ENCODE assay signal across 16 cellular contexts in genomic region chr3:58176185-58176530, GRCh38. TPM values are rescaled to one million over a fixed set of nuclear protein-coding genes. Genes with fewer than 3 reads are reported as not detected.
DNase-seq lines count a peak whose midpoint lies in the region; ATAC-seq and TF ChIP-seq lines count a peak whose summit lies in the region.
"Had no signal": no experiment of that assay in that cellular context is flagged by ENCODE, and none has a peak within 500 bp of the region (broad histone marks: within the 10 kb centered on the region; RNA-seq: fewer than 3 reads in every experiment).

No MANE protein-coding gene starts in this region.

- H3K36me3 ChIP-seq in RWPE2 (ENCODE audit: low read depth) (peaks cover 6% of the 10 kb centered on the region), iPS-20b (ENCODE audit: insufficient read depth, low read depth, low read length) (peaks cover 7% of the 10 kb centered on the region; the same call in 1 of the 2 replicates), muscle layer of duodenum (ENCODE audit: control insufficient read depth in 1 of 2, insufficient read depth in 2 of 2, low read length in 2 of 2) (peaks cover under 1 to 3% of the 10 kb centered on the region in 2 donors), transverse colon (peaks cover 0 to 1% (median 0%) of the 10 kb centered on the region in 4 donors)

- in situ Hi-C loops in transverse colon (cut with MboI; ENCODE audit: low pct_ligation_motif_present in 1 of 4, low pct_unique_long_range_greater_than_20kb in 1 of 4, low sequenced_read_pairs in 3 of 4), result loop anchor here in 1 of 4 donors (25.0 kb wide), 1 partner anchor 236 kb away; no protein-coding TSS in a partner anchor

- H3K4me1 ChIP-seq in RWPE2 (ENCODE audit: insufficient read depth, poor library complexity, severe bottlenecking), result peaks cover 31% of the 10 kb centered on the region
- peaks cover 24% of the 10 kb centered on the region for H3K4me1 ChIP-seq in iPS-20b (ENCODE audit: insufficient read depth, low read length)
- peaks cover 14 to 33% of the 10 kb centered on the region in 2 donors for H3K4me1 ChIP-seq in muscle layer of duodenum (ENCODE audit: control insufficient read depth in 1 of 2, insufficient read depth in 2 of 2, low read length in 2 of 2)
- H3K4me1 ChIP-seq in transverse colon, result peaks cover 28 to 62% (median 47%) of the 10 kb centered on the region in 4 donors

- no peaks in the 10 kb centered on the region for H3K9me3 ChIP-seq in RWPE2 (ENCODE audit: severe bottlenecking)
- H3K9me3 ChIP-seq in iPS-20b (ENCODE audit: insufficient read depth, low read depth, low read length), result no peaks in the 10 kb centered on the region
- H3K9me3 ChIP-seq in muscle layer of duodenum (ENCODE audit: control insufficient read depth in 1 of 2, low read length in 2 of 2), result no peaks in the 10 kb centered on the region
- H3K9me3 ChIP-seq in transverse colon, result no peaks in the 10 kb centered on the region

- no peak for DNase-seq in RWPE2 (ENCODE audit: low spot score)
- DNase-seq in transverse colon, result no peak
- no peak for DNase-seq in amniotic stem cell (lab: John Stamatoyannopoulos, UW)
- DNase-seq in activated effector memory CD4-positive, alpha-beta T cell treated with Interleukin-2 at 50 U/mL for 16 hours, result no peak
- DNase-seq: activated CD4-positive, alpha-beta T cell treated with anti-CD3 and anti-CD28 coated beads for 36 hours; activated effector memory CD4-positive, alpha-beta T cell treated with anti-CD3 and anti-CD28 coated beads, Interleukin-2, amount 50 U/mL, for 16 hours; amygdala; COR-L47; NCI-H146; T1000 had no signal

- no peaks in the 10 kb centered on the region for H3K27me3 ChIP-seq in RWPE2 (ENCODE audit: insufficient read depth, poor library complexity, severe bottlenecking)
- H3K27me3 ChIP-seq in iPS-20b (ENCODE audit: insufficient read depth, low read length), result peaks cover 9% of the 10 kb centered on the region
- no peaks in the 10 kb centered on the region for H3K27me3 ChIP-seq in muscle layer of duodenum (ENCODE audit: low read depth, low read length)
- H3K27me3 ChIP-seq in transverse colon, result no peaks in the 10 kb centered on the region

- intact Hi-C loops in transverse colon (cut with DNase I; ENCODE audit: low total_unique reads), result no loop called here

- H3K4me3 ChIP-seq in RWPE2 (ENCODE audit: severe bottlenecking) (no peak overlapping the region), iPS-20b (ENCODE audit: low read length) (no peak overlapping the region), muscle layer of duodenum (ENCODE audit: low read depth in 1 of 2, low read length in 2 of 2) (no peak overlapping the region), transverse colon (no peak overlapping the region)

- TF ChIP-seq CTCF in RWPE2 (IDR thresholded peaks at IDR 0.05; ENCODE audit: poor library complexity, severe bottlenecking) (no peak), transverse colon (IDR thresholded peaks at IDR 0.05) (no peak)

- 50 to 80% methylated on average over 2 to 3 of the region's 3 CpGs for WGBS in transverse colon (ENCODE audit: low coverage in 1 of 2), 2 donors

- no peak for TF ChIP-seq POLR2A in transverse colon (IDR thresholded peaks at IDR 0.05)

- H3K27ac ChIP-seq in RWPE2 (ENCODE audit: poor library complexity, severe bottlenecking) (peak overlapping the region; percentile 67), iPS-20b (ENCODE audit: low read length) (no peak overlapping the region), muscle layer of duodenum (ENCODE audit: low read length) (peak overlapping the region; percentile 43), transverse colon (peak overlapping the region; percentile 68 to 83 (median 76))

- H3K9ac ChIP-seq in iPS-20b (ENCODE audit: low read depth, low read length), result peak overlapping the region; percentile 19; the same call in 1 of the 2 replicates

- ATAC-seq in RWPE2 (ENCODE audit: low read depth), result no peak
- no peak for ATAC-seq in esophagus mucosa
- ATAC-seq: activated CD4-positive, alpha-beta T cell treated with anti-CD3 and anti-CD28 coated beads for 36 hours; natural killer cell treated with Interleukin-12 subunit alpha and Interleukin-12 subunit beta and Interleukin-15 and Interleukin-18, amount 100 ng/mL, for 72 hours had no signal

- TF ChIP-seq EP300 in transverse colon (IDR thresholded peaks at IDR 0.05; ENCODE audit: low read depth), result no peak

RNA-seq across cellular contexts. Expression of gene DNASE1L3, which starts 34.6 kb away (rescaled TPM):
- total RNA-seq in transverse colon (1 to 10 TPM; 1.9 to 6.8 (median 3.6) TPM), esophagus mucosa (2.7 TPM)
- total RNA-seq: activated CD4-positive, alpha-beta T cell treated with anti-CD3 and anti-CD28 coated beads for 36 hours; chondrocyte; Daoy; natural killer cell treated with Interleukin-12 subunit alpha and Interleukin-12 subunit beta and Interleukin-15 and Interleukin-18, amount 100 ng/mL, for 72 hours had no signal
